15 cellular contexts compared by ENCODE assay signal in genomic region chr22:41732096-41732772, GRCh38. TPM values are rescaled to one million over a fixed set of nuclear protein-coding genes. Genes with fewer than 3 reads are reported as not detected.
"Had no signal": no experiment of that assay in that cellular context is flagged by ENCODE, and none has a peak within 500 bp of the region (broad histone marks: within the 10 kb centered on the region; RNA-seq: fewer than 3 reads in every experiment).

No MANE protein-coding gene starts in this region.

- H3K4me3 ChIP-seq: colonic mucosa, lung, mucosa of descending colon, psoas muscle, right lobe of liver, upper lobe of right lung had no signal

- ATAC-seq: foreskin keratinocyte, left colon, mucosa of descending colon, psoas muscle, right lobe of liver, upper lobe of right lung had no signal

- H3K9me3 ChIP-seq: colonic mucosa, mucosa of descending colon, psoas muscle, right lobe of liver, upper lobe of right lung had no signal

- H3K27ac Mint-ChIP-seq: activated naive CD4-positive, alpha-beta T cell treated with anti-CD3 and anti-CD28 coated beads for 36 hours; natural killer cell treated with Interleukin-12 subunit alpha and Interleukin-12 subunit beta and Interleukin-15 and Interleukin-18, amount 100 ng/mL, for 72 hours; stimulated activated naive CD8-positive, alpha-beta T cell treated with anti-CD3 and anti-CD28 coated beads, Interleukin-15, Interleukin-2, amounts not matched to agents 100 ng/mL and 50 ng/mL, for 24 hours had no signal

- H3K36me3 ChIP-seq: colonic mucosa, right lobe of liver, upper lobe of right lung had no signal

- H3K27me3 ChIP-seq: colonic mucosa, right lobe of liver, upper lobe of right lung had no signal

- H3K27me3 Mint-ChIP-seq: natural killer cell treated with Interleukin-12 subunit alpha and Interleukin-12 subunit beta and Interleukin-15 and Interleukin-18, amount 100 ng/mL, for 72 hours; stimulated activated naive CD8-positive, alpha-beta T cell treated with anti-CD3 and anti-CD28 coated beads, Interleukin-15, Interleukin-2, amounts not matched to agents 100 ng/mL and 50 ng/mL, for 24 hours had no signal

- H3K4me3 Mint-ChIP-seq: activated naive CD4-positive, alpha-beta T cell treated with anti-CD3 and anti-CD28 coated beads for 36 hours; natural killer cell treated with Interleukin-12 subunit alpha and Interleukin-12 subunit beta and Interleukin-15 and Interleukin-18, amount 100 ng/mL, for 72 hours; stimulated activated naive CD8-positive, alpha-beta T cell treated with anti-CD3 and anti-CD28 coated beads, Interleukin-15, Interleukin-2, amounts not matched to agents 100 ng/mL and 50 ng/mL, for 24 hours had no signal

- H3K9me3 Mint-ChIP-seq: activated naive CD4-positive, alpha-beta T cell treated with anti-CD3 and anti-CD28 coated beads for 36 hours; natural killer cell treated with Interleukin-12 subunit alpha and Interleukin-12 subunit beta and Interleukin-15 and Interleukin-18, amount 100 ng/mL, for 72 hours; stimulated activated naive CD8-positive, alpha-beta T cell treated with anti-CD3 and anti-CD28 coated beads, Interleukin-15, Interleukin-2, amounts not matched to agents 100 ng/mL and 50 ng/mL, for 24 hours had no signal

- DNase-seq: activated CD4-positive, alpha-beta T cell treated with anti-CD3 and anti-CD28 coated beads for 4 hours; activated naive CD4-positive, alpha-beta T cell treated with anti-CD3 and anti-CD28 coated beads for 36 hours; colonic mucosa; foreskin keratinocyte; head of caudate nucleus; left colon; mucosa of descending colon; psoas muscle; right lobe of liver; stimulated activated CD4-positive, alpha-beta T cell treated with anti-CD3 and anti-CD28 coated beads, Interleukin-1b, Interleukin-23, amount 100 ng/mL, for 48 hours; upper lobe of right lung had no signal

- H3K36me3 Mint-ChIP-seq: natural killer cell treated with Interleukin-12 subunit alpha and Interleukin-12 subunit beta and Interleukin-15 and Interleukin-18, amount 100 ng/mL, for 72 hours had no signal

- H3K4me1 ChIP-seq: colonic mucosa, foreskin keratinocyte, psoas muscle, right lobe of liver, upper lobe of right lung had no signal

RNA-seq across cellular contexts. Expression of gene MEI1, which starts 32.9 kb away (rescaled TPM):
- total RNA-seq: foreskin keratinocyte, temporal lobe had no signal
